In genomic region chr22:40196628-40197027, GRCh38 we compare ENCODE assay signal across 8 cellular contexts. TPM values are rescaled to one million over a fixed set of nuclear protein-coding genes. Genes with fewer than 3 reads are reported as not detected.
DNase-seq lines count a peak whose midpoint lies in the region; ATAC-seq and TF ChIP-seq lines count a peak whose summit lies in the region.

No MANE protein-coding gene starts in this region.

- no peaks in the 10 kb centered on the region for H3K27me3 ChIP-seq in tibial artery

- ATAC-seq in HG03097 (IDR thresholded peaks at IDR 0.05; ENCODE audit: low FRiP score, unreplicated experiment), result no peak

- H3K27me3 Mint-ChIP-seq in chondrocyte (ENCODE audit: low read depth), result no peaks in the 10 kb centered on the region
- no peaks in the 10 kb centered on the region for H3K27me3 Mint-ChIP-seq in osteocyte (ENCODE audit: unreplicated experiment)

- no peak overlapping the region for H3K4me3 ChIP-seq in tibial artery

- peak; percentile 94 for DNase-seq in Caki2 (ENCODE audit: low read depth)
- DNase-seq in chondrocyte (ENCODE audit: low spot score), result no peak
- DNase-seq in osteocyte (ENCODE audit: extremely low spot score, unreplicated experiment), result no peak
- DNase-seq in NCI-H2029 treated with DMSO at 0.1 percent for 48 hours (lab: John Stamatoyannopoulos, UW), result no peak
- DNase-seq in iPS-NIHi11 (ENCODE audit: low spot score), result no peak
- DNase-seq in tibial artery, result no peak

- in situ Hi-C loops in Caki2 (cut with HindIII; ENCODE audit: low pct_unique_long_range_greater_than_20kb, low sequenced_read_pairs), result no loop called here

- H3K4me1 Mint-ChIP-seq in chondrocyte (ENCODE audit: low read depth) (peaks cover 49% of the 10 kb centered on the region), osteocyte (ENCODE audit: unreplicated experiment) (peaks cover 51% of the 10 kb centered on the region)

- H3K4me3 Mint-ChIP-seq in chondrocyte (ENCODE audit: unreplicated experiment), result no peak overlapping the region
- no peak overlapping the region for H3K4me3 Mint-ChIP-seq in osteocyte (ENCODE audit: unreplicated experiment)

- H3K4me1 ChIP-seq in tibial artery, result peaks cover 0 to 60% (median 28%) of the 10 kb centered on the region in 4 donors

- H3K27ac ChIP-seq in tibial artery, result peak overlapping the region in 1 of 2 donors; percentile 7

- H3K27ac Mint-ChIP-seq in chondrocyte (ENCODE audit: unreplicated experiment) (peak overlapping the region; percentile 89), osteocyte (ENCODE audit: unreplicated experiment) (peak overlapping the region; percentile 76)

- H3K36me3 Mint-ChIP-seq in chondrocyte (ENCODE audit: low read depth) (no peaks in the 10 kb centered on the region), osteocyte (ENCODE audit: unreplicated experiment) (peaks cover 7% of the 10 kb centered on the region)

- no peak for TF ChIP-seq CTCF in chondrocyte (IDR thresholded peaks at IDR 0.05)
- TF ChIP-seq CTCF in osteocyte (IDR thresholded peaks at IDR 0.05), result no peak
- no peak for TF ChIP-seq CTCF in tibial artery (IDR thresholded peaks at IDR 0.05)

- H3K9me3 ChIP-seq in tibial artery, result no peaks in the 10 kb centered on the region

- intact Hi-C loops in tibial artery (cut with DNase I; ENCODE audit: low total_unique reads), result no loop called here

- H3K9me3 Mint-ChIP-seq in chondrocyte (ENCODE audit: low read depth), result no peaks in the 10 kb centered on the region
- H3K9me3 Mint-ChIP-seq in osteocyte (ENCODE audit: unreplicated experiment), result no peaks in the 10 kb centered on the region

- no peaks in the 10 kb centered on the region for H3K36me3 ChIP-seq in tibial artery

TF ChIP-seq in PFSK-1, 5 proteins besides CTCF, POLR2A, EP300 and RAD21:
- TF ChIP-seq FOXP2 (optimal IDR thresholded peaks at IDR 0.05; ENCODE audit: borderline replicate concordance, extremely low read depth, extremely low read length, insufficient read depth) (peak; percentile 12), SIN3A (IDR thresholded peaks at IDR 0.05; ENCODE audit: borderline replicate concordance, insufficient read depth, low read length) (no peak)

RNA-seq across cellular contexts. Expression of gene TNRC6B, which starts 18.9 kb away (rescaled TPM):
- total RNA-seq in Caki2 (2014; rRNA removed; shearing (Covaris generic); ENCODE audit: low replicate concordance), result 5.1 and 7.7 TPM in 2 replicates
- 3.9 TPM for polyA plus RNA-seq in PFSK-1 (2012; ENCODE audit: insufficient read length, low read depth)
- total RNA-seq in chondrocyte (30.9 to 42.8 TPM (median 35.0 TPM) in 3 replicates), osteocyte (47.4 and 50.3 TPM in 2 replicates)
